ENCODE assay signal across 15 cellular contexts in the genomic region with DNA sequence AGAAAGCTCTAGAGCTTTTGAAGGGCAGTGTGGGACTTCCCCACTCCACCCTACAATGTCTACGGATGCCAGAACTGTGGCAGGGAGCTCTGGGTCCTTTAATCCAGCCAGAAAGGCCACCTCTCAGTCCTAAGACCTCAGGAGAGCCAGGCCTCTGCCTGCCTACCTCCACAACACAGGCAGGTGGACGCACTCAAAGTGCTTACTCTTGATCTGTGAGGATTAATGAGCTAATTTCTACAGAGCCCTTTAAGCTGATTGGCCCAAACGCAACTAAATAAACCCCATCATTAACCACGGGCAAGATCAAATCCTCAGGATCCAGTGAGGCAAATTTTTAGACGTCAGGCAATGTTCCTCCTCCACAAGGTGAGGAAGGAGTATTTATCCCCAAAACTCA. TPM values are rescaled to one million over a fixed set of nuclear protein-coding genes. Genes with fewer than 3 reads are reported as not detected.
A peak's percentile ranks its signal among the peaks of the same experiment; 100 is the strongest.
DNase-seq lines count a peak whose midpoint lies in the region; ATAC-seq and TF ChIP-seq lines count a peak whose summit lies in the region.
"Had no signal": no experiment of that assay in that cellular context is flagged by ENCODE, and none has a peak within 500 bp of the region (broad histone marks: within the 10 kb centered on the region; RNA-seq: fewer than 3 reads in every experiment).

No MANE protein-coding gene starts in this region.

- H3K27ac Mint-ChIP-seq in activated T-cell treated with anti-CD3 and anti-CD28 coated beads, Interleukin-2, amount 50 U/mL, for 72 hours: peak overlapping the region; percentile 14

- H3K27me3 ChIP-seq in WERI-Rb-1 (ENCODE audit: insufficient read depth, low read depth, severe bottlenecking): no peaks in the 10 kb centered on the region
- H3K27me3 ChIP-seq: BLaER1 treated with 17β-estradiol and CSF1 and Interleukin-3, amounts not matched to agents 10 nM and 100 nM had no signal

- intact Hi-C loops in lower leg skin (cut with DNase I; ENCODE audit: low total_unique reads): no loop called here

- H3K9me3 ChIP-seq in WERI-Rb-1 (ENCODE audit: severe bottlenecking): peaks cover 6% of the 10 kb centered on the region

- H3K4me1 Mint-ChIP-seq in activated T-cell treated with anti-CD3 and anti-CD28 coated beads, Interleukin-2, amount 50 U/mL, for 72 hours (ENCODE audit: low read depth): peaks cover 37% of the 10 kb centered on the region

- H3K27ac ChIP-seq in WERI-Rb-1: peak overlapping the region; percentile 25; the same call in 1 of the 2 replicates
- H3K27ac ChIP-seq: 22Rv1; BLaER1 treated with 17β-estradiol and CSF1 and Interleukin-3, amounts not matched to agents 10 nM and 100 nM; GM23248 had no signal

- ATAC-seq in activated T-cell treated with anti-CD3 and anti-CD28 coated beads, Interleukin-2, amount 50 U/mL, for 72 hours (replicated peaks in 1 of 2): no peak
- ATAC-seq: GM12878 had no signal

- no peak for TF ChIP-seq POLR2A in lower leg skin (IDR thresholded peaks at IDR 0.05)

- DNase-seq in activated T-cell treated with anti-CD3 and anti-CD28 coated beads, Interleukin-2, amount 50 U/mL, for 72 hours: no peak
- DNase-seq in activated T-cell treated with anti-CD3 and anti-CD28 coated beads for 4 hours: no peak
- peak; percentile 55 for DNase-seq in NCI-H524 treated with DMSO at 0.1 percent for 48 hours (lab: John Stamatoyannopoulos, UW)
- peak; percentile 78 for DNase-seq in WERI-Rb-1
- no peak for DNase-seq in activated CD4-positive, CD25-positive, alpha-beta regulatory T cell (lab: John Stamatoyannopoulos, UW)
- no peak for DNase-seq in NCI-H2196 (lab: John Stamatoyannopoulos, UW; ENCODE audit: unreplicated experiment)
- DNase-seq in lower leg skin (ENCODE audit: low spot score in 2 of 2): no peak
- DNase-seq: AML-193; CD4-positive, CD25-positive, alpha-beta regulatory T cell; DMS79; GM23248 had no signal

- H3K36me3 ChIP-seq in WERI-Rb-1: peaks cover 3% of the 10 kb centered on the region; the same call in 1 of the 2 replicates

- no peaks in the 10 kb centered on the region for H3K9me3 Mint-ChIP-seq in activated T-cell treated with anti-CD3 and anti-CD28 coated beads, Interleukin-2, amount 50 U/mL, for 72 hours

- H3K36me3 Mint-ChIP-seq in activated T-cell treated with anti-CD3 and anti-CD28 coated beads, Interleukin-2, amount 50 U/mL, for 72 hours (ENCODE audit: insufficient read depth in 2 of 2): peaks cover 0 to 11% of the 10 kb centered on the region in 2 donors

- TF ChIP-seq CTCF in WERI-Rb-1 (IDR thresholded peaks at IDR 0.05; ENCODE audit: low read depth, low read length): no peak
- TF ChIP-seq CTCF in lower leg skin (IDR thresholded peaks at IDR 0.05): no peak

- H3K4me3 Mint-ChIP-seq in activated T-cell treated with anti-CD3 and anti-CD28 coated beads, Interleukin-2, amount 50 U/mL, for 72 hours: peak overlapping the region; percentile 33 to 54

- 92 to 94% methylated on average over 5 of the region's 5 CpGs for WGBS in lower leg skin, 2 donors

- no peaks in the 10 kb centered on the region for H3K27me3 Mint-ChIP-seq in activated T-cell treated with anti-CD3 and anti-CD28 coated beads, Interleukin-2, amount 50 U/mL, for 72 hours (ENCODE audit: low read depth)
- H3K27me3 Mint-ChIP-seq: CD4-positive, CD25-positive, alpha-beta regulatory T cell had no signal

- H3K4me3 ChIP-seq in WERI-Rb-1 (ENCODE audit: low read depth, low read length): no peak overlapping the region
- no peak overlapping the region for H3K4me3 ChIP-seq in lower leg skin (ENCODE audit: low read depth, poor library complexity, severe bottlenecking)
- H3K4me3 ChIP-seq: BLaER1 treated with 17β-estradiol and CSF1 and Interleukin-3, amounts not matched to agents 10 nM and 100 nM; GM12878; GM23248 had no signal

RNA-seq across cellular contexts. Expression of a gene that starts 8.1 kb away (rescaled TPM):
- 10 to 100 TPM; 37.1 to 41.0 TPM for total RNA-seq in activated T-cell treated with anti-CD3 and anti-CD28 coated beads, Interleukin-2, amount 50 U/mL, for 72 hours
- total RNA-seq in lower leg skin: 10 to 100 TPM in 3 of 4 donors, 1 to 10 TPM in 1; 8.9 to 28.3 (median 14.5) TPM
- total RNA-seq: G401 had no signal

Comparison
In these comparisons a context has a peak if more than half of its experiments do, and no peak if none do; other contexts are left out.
1. DNase-seq: peak in NCI-H524 treated with DMSO at 0.1 percent for 48 hours (single experiment) and WERI-Rb-1 (single experiment); none in activated T-cell treated with anti-CD3 and anti-CD28 coated beads, Interleukin-2, amount 50 U/mL, for 72 hours (0 of 2), activated T-cell treated with anti-CD3 and anti-CD28 coated beads for 4 hours (single experiment), activated CD4-positive, CD25-positive, alpha-beta regulatory T cell (0 of 4), NCI-H2196 (single experiment) and lower leg skin (0 of 2).